35 cellular contexts compared by ENCODE assay signal in the genomic region with DNA sequence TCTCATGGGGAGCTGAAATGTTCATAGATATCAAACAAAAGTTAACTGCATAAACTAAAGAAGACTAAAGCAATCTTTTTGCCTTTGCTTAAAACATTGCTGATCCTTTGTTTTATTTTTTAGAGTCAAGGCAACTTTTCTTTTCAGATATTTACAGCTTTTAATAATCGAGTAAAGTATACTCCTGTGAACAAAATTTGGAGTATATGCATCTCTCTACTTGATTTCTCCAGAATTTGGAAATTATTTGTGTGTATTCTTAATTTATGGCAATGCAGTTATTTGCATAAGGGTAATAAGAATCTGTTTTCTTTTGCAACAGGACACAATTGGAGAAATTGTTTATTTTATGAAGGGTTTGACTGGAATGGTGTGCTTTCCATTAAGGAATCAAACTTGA. TPM values are rescaled to one million over a fixed set of nuclear protein-coding genes. Genes with fewer than 3 reads are reported as not detected.
"Had no signal": no experiment of that assay in that cellular context is flagged by ENCODE, and none has a peak within 500 bp of the region (broad histone marks: within the 10 kb centered on the region; RNA-seq: fewer than 3 reads in every experiment).

No MANE protein-coding gene starts in this region.

- H3K4me3 ChIP-seq: adrenal gland, ascending aorta, cardiac muscle cell had no signal

- ATAC-seq: activated CD8-positive, alpha-beta T cell treated with anti-CD3 and anti-CD28 coated beads for 36 hours; activated naive CD4-positive, alpha-beta T cell treated with anti-CD3 and anti-CD28 coated beads, Interleukin-2, amount 50 U/mL, for 72 hours; activated T-cell treated with anti-CD3 and anti-CD28 coated beads, Interleukin-2, amount 50 U/mL, for 4 hours; activated T-cell treated with anti-CD3 and anti-CD28 coated beads, Interleukin-2, amount 50 U/mL, for 72 hours; activated T-helper 17 cell treated with anti-CD3 and anti-CD28 coated beads, Interleukin-2, amount 50 U/mL, for 72 hours had no signal

- H3K4me1 ChIP-seq: adrenal gland, ascending aorta had no signal

- FAIRE-seq: bronchial epithelial cell, colon, TTC549 had no signal

- H3K27me3 ChIP-seq: adrenal gland, ascending aorta, cardiac muscle cell had no signal

- H3K27ac ChIP-seq: adrenal gland, ascending aorta, cardiac muscle cell, VCaP had no signal

- H3K9me3 ChIP-seq: ascending aorta had no signal

- DNase-seq: activated B cell treated with CpG ODN at 0.5 μM for 24 hours; activated CD4-positive, alpha-beta memory T cell treated with anti-CD3 and anti-CD28 coated beads for 36 hours; activated CD4-positive, alpha-beta T cell treated with anti-CD3 and anti-CD28 coated beads for 4 hours; activated CD4-positive, alpha-beta T cell treated with anti-CD3 and anti-CD28 coated beads, Interleukin-2, amount 10 ng/mL, durations not matched to agents 24 days and 14 days; activated CD4-positive, alpha-beta T cell treated with anti-CD3 and anti-CD28 coated beads, Interleukin-2, amount 50 U/mL, for 1 hour; activated CD4-positive, alpha-beta T cell treated with anti-CD3 and anti-CD28 coated beads, Interleukin-2, amount 50 U/mL, for 4 hours; activated CD4-positive, CD25-positive, alpha-beta regulatory T cell treated with anti-CD3 and anti-CD28 coated beads, Interleukin-2, amount 50 U/mL, for 72 hours; activated CD8-positive, alpha-beta memory T cell treated with anti-CD3 and anti-CD28 coated beads, Interleukin-2, amount 50 U/mL, for 4 hours; activated CD8-positive, alpha-beta T cell treated with anti-CD3 and anti-CD28 coated beads for 36 hours; activated effector memory CD4-positive, alpha-beta T cell treated with anti-CD3 and anti-CD28 coated beads, Interleukin-2, amount 50 U/mL, for 16 hours; activated gamma-delta T cell treated with Interleukin-2 at 50 U/mL for 16 hours; activated naive CD4-positive, alpha-beta T cell; activated naive CD4-positive, alpha-beta T cell treated with anti-CD3 and anti-CD28 coated beads for 36 hours; activated naive CD4-positive, alpha-beta T cell treated with anti-CD3 and anti-CD28 coated beads, Interleukin-2, amount 50 U/mL, for 16 hours; activated naive CD8-positive, alpha-beta T cell treated with anti-CD3 and anti-CD28 coated beads for 36 hours; activated T-cell treated with anti-CD3 and anti-CD28 coated beads for 4 hours; activated T-cell treated with anti-CD3 and anti-CD28 coated beads, Interleukin-2, amount 50 U/mL, for 1 hour; activated T-cell treated with anti-CD3 and anti-CD28 coated beads, Interleukin-2, amount 50 U/mL, for 4 hours; activated T-cell treated with anti-CD3 and anti-CD28 coated beads, Interleukin-2, amount 50 U/mL, for 72 hours; adrenal gland; amniotic stem cell; caudate nucleus; T-helper 2 cell; T-helper 9 cell had no signal

- H3K36me3 ChIP-seq: adrenal gland, ascending aorta, cardiac muscle cell had no signal

RNA-seq across cellular contexts. Expression of gene AQP10, which starts 4.2 kb away (rescaled TPM):
- total RNA-seq: activated B cell treated with CpG ODN at 0.5 μM for 24 hours; activated CD4-positive, alpha-beta memory T cell treated with anti-CD3 and anti-CD28 coated beads for 36 hours; activated CD4-positive, alpha-beta T cell treated with anti-CD3 and anti-CD28 coated beads, Interleukin-2, amount 10 ng/mL, durations not matched to agents 24 days and 14 days; activated CD8-positive, alpha-beta memory T cell treated with anti-CD3 and anti-CD28 coated beads for 36 hours; activated naive CD4-positive, alpha-beta T cell treated with anti-CD3 and anti-CD28 coated beads for 36 hours; activated naive CD4-positive, alpha-beta T cell treated with anti-CD3 and anti-CD28 coated beads, Interleukin-2, amount 50 U/mL, for 72 hours; activated naive CD8-positive, alpha-beta T cell treated with anti-CD3 and anti-CD28 coated beads for 36 hours; activated T-cell treated with anti-CD3 and anti-CD28 coated beads, Interleukin-2, amount 50 U/mL, for 4 hours; activated T-cell treated with anti-CD3 and anti-CD28 coated beads, Interleukin-2, amount 50 U/mL, for 72 hours; activated T-helper 1 cell treated with anti-CD3 and anti-CD28 coated beads, Interleukin-12 subunit alpha, Interleukin-12 subunit beta, Interleukin-2, Interleukin-4 antibody, amounts not matched to agents 30 ng/mL and 10 ng/mL and 1 ng/mL, durations not matched to agents 14 hours and 24 hours and 36 hours; activated T-helper 17 cell treated with anti-CD3 and anti-CD28 coated beads, Interleukin-2, amount 50 U/mL, for 72 hours; adrenal gland; ascending aorta; bronchial epithelial cell; cerebellum had no signal
- polyA plus RNA-seq: adrenal gland had no signal
